Comparison of ENCODE assay signal across 18 cellular contexts in the genomic region with DNA sequence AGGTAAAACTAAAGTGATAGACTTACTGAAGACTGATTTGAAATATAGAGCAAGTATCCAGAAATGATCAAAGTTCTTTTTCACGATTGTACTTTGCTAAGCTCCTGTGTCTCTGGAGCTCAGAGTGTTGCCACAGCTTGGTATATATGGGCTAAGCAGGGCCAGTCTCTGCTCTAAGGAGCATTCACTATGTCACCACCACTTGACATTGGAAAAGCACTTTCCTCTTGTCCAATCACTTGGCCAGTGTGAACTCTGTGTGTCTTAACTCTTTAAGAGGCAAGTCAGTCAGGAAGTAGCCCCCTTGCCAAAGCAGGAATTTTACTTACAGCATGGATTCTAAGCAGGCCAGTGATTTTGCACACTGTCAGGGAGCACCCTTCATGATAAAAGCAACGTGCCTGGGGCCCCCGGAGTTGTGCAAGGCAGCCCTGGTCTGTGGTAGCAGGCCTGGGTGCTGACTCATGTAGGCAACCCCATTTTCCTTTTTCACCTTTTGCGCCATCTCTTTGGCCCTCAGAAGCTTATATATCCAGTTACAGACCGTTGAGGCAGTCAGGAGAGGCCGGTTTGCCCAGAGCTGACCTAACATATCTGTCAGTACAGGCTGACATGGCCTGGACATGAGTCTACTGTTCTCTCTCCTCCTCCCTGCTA.
DNase-seq lines count a peak whose midpoint lies in the region; ATAC-seq and TF ChIP-seq lines count a peak whose summit lies in the region.
"Had no signal": no experiment of that assay in that cellular context is flagged by ENCODE, and none has a peak within 500 bp of the region (broad histone marks: within the 10 kb centered on the region; RNA-seq: fewer than 3 reads in every experiment).

No MANE protein-coding gene starts in this region.

- no peaks in the 10 kb centered on the region for H3K4me1 ChIP-seq in upper lobe of right lung
- H3K4me1 ChIP-seq: A549, esophagus muscularis mucosa, tibial artery had no signal

- DNase-seq in Right ventricle myocardium inferior (ENCODE audit: missing footprints) (peak; percentile 74), Right ventricle myocardium superior (no peak), SKM-1 (lab: John Stamatoyannopoulos, UW; ENCODE audit: unreplicated experiment) (peak; percentile 87), fibroblast of the aortic adventitia (ENCODE audit: low read depth) (peak; percentile 8), upper lobe of right lung (no peak), T1000 (lab: John Stamatoyannopoulos, UW) (no peak), NCI-H2081 treated with DMSO at 0.1 percent for 48 hours (lab: John Stamatoyannopoulos, UW) (no peak), NCI-H345 treated with DMSO at 0.1 percent for 48 hours (lab: John Stamatoyannopoulos, UW; ENCODE audit: unreplicated experiment) (no peak)
- DNase-seq: activated CD4-positive, CD25-positive, alpha-beta regulatory T cell; activated effector memory CD4-positive, alpha-beta T cell treated with anti-CD3 and anti-CD28 coated beads, Interleukin-2, amount 50 U/mL, for 16 hours; CD8-positive, alpha-beta T cell; hypothalamus; SW 1271; tibial artery had no signal

- intact Hi-C loops in Right ventricle myocardium inferior (cut with DNase I) = no loop called here
- intact Hi-C loops in Right ventricle myocardium superior (cut with DNase I) = no loop called here
- intact Hi-C loops in upper lobe of right lung (cut with DNase I) = no loop called here

- H3K27ac ChIP-seq in upper lobe of right lung = no peak overlapping the region
- H3K27ac ChIP-seq: A549, esophagus muscularis mucosa, skin epidermis, tibial artery had no signal

- no peak for TF ChIP-seq CTCF in fibroblast of the aortic adventitia (IDR thresholded peaks at IDR 0.05; ENCODE audit: insufficient read depth, low read length)
- no peak for TF ChIP-seq CTCF in upper lobe of right lung (IDR thresholded peaks at IDR 0.05)

- H3K27me3 ChIP-seq in upper lobe of right lung = no peaks in the 10 kb centered on the region
- H3K27me3 ChIP-seq: esophagus muscularis mucosa, tibial artery had no signal

- H3K4me3 ChIP-seq in fibroblast of the aortic adventitia (ENCODE audit: low read depth, low read length) = no peak overlapping the region
- no peak overlapping the region for H3K4me3 ChIP-seq in upper lobe of right lung
- H3K4me3 ChIP-seq: A549, esophagus muscularis mucosa, skin epidermis, tibial artery had no signal

- no peak for ATAC-seq in Right ventricle myocardium inferior
- no peak for ATAC-seq in Right ventricle myocardium superior (ENCODE audit: poor library complexity)
- peak; percentile 65 for ATAC-seq in upper lobe of right lung
- ATAC-seq: CD8-positive, alpha-beta T cell; stimulated activated memory B cell treated with anti-CD40 and anti-IgM and Interleukin-4, amounts not matched to agents 10 μg/mL and 1 μg/mL and 100 μg/mL, for 72 hours had no signal

- no peaks in the 10 kb centered on the region for H3K9me3 ChIP-seq in upper lobe of right lung
- H3K9me3 ChIP-seq: A549, esophagus muscularis mucosa, tibial artery had no signal

- peaks cover 25% of the 10 kb centered on the region for H3K36me3 ChIP-seq in upper lobe of right lung

Comparison
In these comparisons a context has a peak if more than half of its experiments do, and no peak if none do; other contexts are left out.
1. DNase-seq: peak in Right ventricle myocardium inferior (single experiment), SKM-1 (single experiment) and fibroblast of the aortic adventitia (single experiment); none in Right ventricle myocardium superior (single experiment), upper lobe of right lung (single experiment), T1000 (single experiment), NCI-H2081 treated with DMSO at 0.1 percent for 48 hours (single experiment) and NCI-H345 treated with DMSO at 0.1 percent for 48 hours (single experiment).